ENCODE assay signal across 23 cellular contexts in genomic region chr6:5089821-5090449, GRCh38.
"Had no signal": no experiment of that assay in that cellular context is flagged by ENCODE, and none has a peak within 500 bp of the region (broad histone marks: within the 10 kb centered on the region; RNA-seq: fewer than 3 reads in every experiment).

No MANE protein-coding gene starts in this region.

- DNase-seq: activated CD4-positive, alpha-beta T cell treated with anti-CD3 and anti-CD28 coated beads for 36 hours; activated CD4-positive, alpha-beta T cell treated with anti-CD3 and anti-CD28 coated beads, Interleukin-2, amount 50 U/mL, for 48 hours; activated gamma-delta T cell treated with Interleukin-2 at 50 U/mL for 16 hours; cerebellar nuclear complex; cortex of kidney; effector memory CD4-positive, alpha-beta T cell; hippocampal formation; mammary epithelial cell; midbrain; retina; stimulated activated CD4-positive, alpha-beta T cell treated with anti-CD3 and anti-CD28 coated beads, Interleukin-15, amount 100 ng/mL, for 24 hours; stimulated activated CD4-positive, alpha-beta T cell treated with anti-CD3 and anti-CD28 coated beads, Interleukin-2, amount 100 ng/mL, for 48 hours; stimulated activated naive CD8-positive, alpha-beta T cell treated with anti-CD3 and anti-CD28 coated beads, Interleukin-15, amount 100 ng/mL, for 72 hours had no signal

- H3K27me3 ChIP-seq: adrenal gland, breast epithelium, vagina had no signal

- H3K4me3 Mint-ChIP-seq: activated CD4-positive, alpha-beta T cell treated with anti-CD3 and anti-CD28 coated beads for 36 hours; neural crest cell; stimulated activated naive CD8-positive, alpha-beta T cell treated with anti-CD3 and anti-CD28 coated beads, Interleukin-15, amount 100 ng/mL, for 72 hours had no signal

- H3K9me3 Mint-ChIP-seq: activated naive CD4-positive, alpha-beta T cell treated with anti-CD3 and anti-CD28 coated beads, Interleukin-2, amount 50 U/mL, for 72 hours; neural crest cell; stimulated activated naive CD8-positive, alpha-beta T cell treated with anti-CD3 and anti-CD28 coated beads, Interleukin-15, amount 100 ng/mL, for 72 hours had no signal

- H3K4me3 ChIP-seq: adrenal gland, breast epithelium, skin epidermis, suprapubic skin, vagina had no signal

- H3K36me3 ChIP-seq: adrenal gland, breast epithelium, suprapubic skin, vagina had no signal

- H3K9me3 ChIP-seq: adrenal gland, breast epithelium, suprapubic skin, vagina had no signal

- H3K27ac ChIP-seq: adrenal gland, skin epidermis, suprapubic skin, vagina had no signal

- FAIRE-seq: astrocyte, islet of Langerhans had no signal

- ATAC-seq: left lobe of liver; stimulated activated naive CD8-positive, alpha-beta T cell treated with anti-CD3 and anti-CD28 coated beads, Interleukin-15, amount 100 ng/mL, for 72 hours had no signal

- H3K27ac Mint-ChIP-seq: activated CD4-positive, alpha-beta T cell treated with anti-CD3 and anti-CD28 coated beads for 36 hours; activated naive CD4-positive, alpha-beta T cell treated with anti-CD3 and anti-CD28 coated beads, Interleukin-2, amount 50 U/mL, for 72 hours; stimulated activated naive CD8-positive, alpha-beta T cell treated with anti-CD3 and anti-CD28 coated beads, Interleukin-15, amount 100 ng/mL, for 72 hours had no signal
